ENCODE assay signal across 7 cellular contexts in genomic region chr15:84716036-84716732, GRCh38.
DNase-seq lines count a peak whose midpoint lies in the region; ATAC-seq and TF ChIP-seq lines count a peak whose summit lies in the region.

TSS of gene SEC11A (minus strand) at chr15:84716139. CDS start at chr15:84716075, 64 bp downstream.

- ATAC-seq in GM18508 (IDR thresholded peaks at IDR 0.05; ENCODE audit: insufficient read depth, unreplicated experiment) (peak; percentile 75), HG03025 (IDR thresholded peaks at IDR 0.05; ENCODE audit: low FRiP score, unreplicated experiment) (peak; percentile 83)

- DNase-seq in NCI-H2081 (lab: John Stamatoyannopoulos, UW): peak; percentile 91 to 94
- DNase-seq in T1000 (lab: John Stamatoyannopoulos, UW): peak; percentile 94
- DNase-seq in astrocyte of the spinal cord (ENCODE audit: low read depth, low spot score): peak; percentile 95
- DNase-seq in hypothalamus (lab: John Stamatoyannopoulos, UW): peak; percentile 81 to 100 (median 96)
- DNase-seq in retinal pigment epithelial cell (ENCODE audit: low read depth): peak; percentile 79

- H3K4me3 ChIP-seq in astrocyte of the spinal cord (ENCODE audit: low read depth, low read length): peak within 1 kb of the TSS; percentile 95
- H3K4me3 ChIP-seq in retinal pigment epithelial cell (ENCODE audit: low read length): peak within 1 kb of the TSS; percentile 93

- in situ Hi-C loops in astrocyte of the spinal cord (cut with HindIII; ENCODE audit: low sequenced_read_pairs): no loop called here

- no peak for TF ChIP-seq CTCF in astrocyte of the spinal cord (IDR thresholded peaks at IDR 0.05; ENCODE audit: low read depth, low read length)
- TF ChIP-seq CTCF in retinal pigment epithelial cell (conservative IDR thresholded peaks at IDR 0.05; ENCODE audit: low read depth, low read length): no peak

Comparison
In these comparisons a context has a peak if more than half of its experiments do, and no peak if none do; other contexts are left out.
1. Peak in every context shown above with its lines: DNase-seq, ATAC-seq and H3K4me3 ChIP-seq.